In genomic region chr2:221025397-221025796, GRCh38 we compare ENCODE assay signal across 22 cellular contexts.
DNase-seq lines count a peak whose midpoint lies in the region; ATAC-seq, FAIRE-seq and TF ChIP-seq lines count a peak whose summit lies in the region.
"Had no signal": no experiment of that assay in that cellular context is flagged by ENCODE, and none has a peak within 500 bp of the region (broad histone marks: within the 10 kb centered on the region; RNA-seq: fewer than 3 reads in every experiment).

No MANE protein-coding gene starts in this region.

- TF ChIP-seq CTCF in activated B cell treated with CpG ODN at 0.5 μM for 24 hours (IDR thresholded peaks at IDR 0.05) (no peak), WERI-Rb-1 (IDR thresholded peaks at IDR 0.05; ENCODE audit: low read depth, low read length) (no peak)

- intact Hi-C loops in activated B cell treated with CpG ODN at 0.5 μM for 24 hours (cut with micrococcal nuclease): loop anchor here (5.0 kb wide), 1 partner anchor 547 kb away; the partner anchor contains the start of gene EPHA4
- intact Hi-C loops in aorta (cut with DNase I): no loop called here

- POLR2A ChIA-PET in activated B cell treated with CpG ODN at 0.5 μM for 24 hours (lab: Charles Lee): no interaction called here

- peak; percentile 78 for ATAC-seq in activated B cell treated with CpG ODN at 0.5 μM for 24 hours (ENCODE audit: low read depth)
- ATAC-seq in HG03521 (IDR thresholded peaks at IDR 0.05; ENCODE audit: unreplicated experiment): no peak
- ATAC-seq in aorta (ENCODE audit: low FRiP score): no peak
- ATAC-seq: psoas muscle had no signal

- peak; percentile 11 for FAIRE-seq in H54 (lab: Jason Lieb, UNC)
- FAIRE-seq: islet of Langerhans had no signal

- H3K27me3 ChIP-seq in WERI-Rb-1 (ENCODE audit: insufficient read depth, low read depth, severe bottlenecking) (no peaks in the 10 kb centered on the region), aorta (ENCODE audit: control insufficient read depth in 1 of 2, insufficient read depth in 2 of 2, low read length in 1 of 2) (no peaks in the 10 kb centered on the region)
- H3K27me3 ChIP-seq: neural progenitor cell had no signal

- H3K9me3 ChIP-seq in WERI-Rb-1 (ENCODE audit: severe bottlenecking) (no peaks in the 10 kb centered on the region), aorta (ENCODE audit: control insufficient read depth, low read length) (no peaks in the 10 kb centered on the region)
- H3K9me3 ChIP-seq: psoas muscle had no signal

- no peak for TF ChIP-seq POLR2A in H54 (IDR thresholded peaks at IDR 0.05; ENCODE audit: low read depth, low read length)

- no peaks in the 10 kb centered on the region for H3K36me3 Mint-ChIP-seq in activated B cell treated with CpG ODN at 0.5 μM for 24 hours (ENCODE audit: low read depth)
- H3K36me3 Mint-ChIP-seq: activated naive CD8-positive, alpha-beta T cell; neural progenitor cell; type B pancreatic cell had no signal

- no peaks in the 10 kb centered on the region for H3K9me3 Mint-ChIP-seq in activated B cell treated with CpG ODN at 0.5 μM for 24 hours
- H3K9me3 Mint-ChIP-seq: neural progenitor cell had no signal

- peaks cover 20% of the 10 kb centered on the region for H3K4me1 Mint-ChIP-seq in activated B cell treated with CpG ODN at 0.5 μM for 24 hours
- H3K4me1 Mint-ChIP-seq: neural progenitor cell had no signal

- whole genome bisulfite sequencing in aorta, 2 donors: 76 to 92% methylated on average over 1 of the region's 1 CpG

- DNase-seq in NOMO-1 treated with DMSO at 0.1 percent for 48 hours (lab: John Stamatoyannopoulos, UW; ENCODE audit: unreplicated experiment): peak; percentile 2
- no peak for DNase-seq in NOMO-1 treated with dmso at 0.1 percent for 144 hours (lab: John Stamatoyannopoulos, UW; ENCODE audit: unreplicated experiment)
- DNase-seq in H54 (ENCODE audit: insufficient read length, low spot score): no peak
- DNase-seq in activated B cell treated with CpG ODN at 0.5 μM for 24 hours: no peak
- DNase-seq in renal cortical epithelial cell (ENCODE audit: low read depth): peak; percentile 77
- DNase-seq in WERI-Rb-1: no peak
- no peak for DNase-seq in aorta
- DNase-seq: activated T-cell treated with anti-CD3 and anti-CD28 coated beads, Interleukin-2, amount 50 U/mL, for 1 hour; C1 segment of cervical spinal cord; erythroblast; GM23248; Kasumi-1; NCI-H1436 treated with DMSO at 0.1 percent for 48 hours; NCI-H2227 treated with DMSO at 0.1 percent for 48 hours; psoas muscle had no signal

- peak overlapping the region; percentile 25 for H3K4me3 Mint-ChIP-seq in activated B cell treated with CpG ODN at 0.5 μM for 24 hours
- H3K4me3 Mint-ChIP-seq: activated naive CD8-positive, alpha-beta T cell; neural progenitor cell; type B pancreatic cell had no signal

- H3K27ac ChIP-seq in WERI-Rb-1 (no peak overlapping the region), aorta (ENCODE audit: low read depth in 1 of 2, low read length in 2 of 2) (no peak overlapping the region)
- H3K27ac ChIP-seq: 22Rv1, GM23248, neural progenitor cell, psoas muscle had no signal

- H3K4me1 ChIP-seq in aorta (ENCODE audit: control insufficient read depth in 1 of 2, insufficient read depth in 2 of 2, low read length in 2 of 2): no peaks in the 10 kb centered on the region
- H3K4me1 ChIP-seq: neural progenitor cell, psoas muscle had no signal

- CTCF ChIA-PET in activated B cell treated with CpG ODN at 0.5 μM for 24 hours (lab: Charles Lee): no interaction called here

- H3K36me3 ChIP-seq in WERI-Rb-1 (no peaks in the 10 kb centered on the region), aorta (ENCODE audit: control insufficient read depth in 1 of 2, insufficient read depth in 2 of 2, low read length in 1 of 2) (no peaks in the 10 kb centered on the region)
- H3K36me3 ChIP-seq: neural progenitor cell had no signal

- H3K4me3 ChIP-seq in WERI-Rb-1 (ENCODE audit: low read depth, low read length): no peak overlapping the region
- no peak overlapping the region for H3K4me3 ChIP-seq in aorta (ENCODE audit: low read length in 2 of 2)
- H3K4me3 ChIP-seq: GM23248, neural progenitor cell, psoas muscle, smooth muscle cell had no signal

- H3K27me3 Mint-ChIP-seq in activated B cell treated with CpG ODN at 0.5 μM for 24 hours: peaks cover 1% of the 10 kb centered on the region

- H3K27ac Mint-ChIP-seq in activated B cell treated with CpG ODN at 0.5 μM for 24 hours: peak overlapping the region; percentile 75
- H3K27ac Mint-ChIP-seq: activated naive CD8-positive, alpha-beta T cell; neural progenitor cell; type B pancreatic cell had no signal

Comparison
In these comparisons a context has a peak if more than half of its experiments do, and no peak if none do; other contexts are left out.
1. DNase-seq: peak in NOMO-1 treated with DMSO at 0.1 percent for 48 hours (single experiment) and renal cortical epithelial cell (single experiment); none in NOMO-1 treated with dmso at 0.1 percent for 144 hours (single experiment), H54 (single experiment), activated B cell treated with CpG ODN at 0.5 μM for 24 hours (single experiment), WERI-Rb-1 (single experiment) and aorta (0 of 2).